15 cellular contexts compared by ENCODE assay signal in genomic region chr15:55218068-55218467, GRCh38. TPM values are rescaled to one million over a fixed set of nuclear protein-coding genes. Genes with fewer than 3 reads are reported as not detected.
DNase-seq lines count a peak whose midpoint lies in the region; ATAC-seq, FAIRE-seq and TF ChIP-seq lines count a peak whose summit lies in the region.
"Had no signal": no experiment of that assay in that cellular context is flagged by ENCODE, and none has a peak within 500 bp of the region (broad histone marks: within the 10 kb centered on the region; RNA-seq: fewer than 3 reads in every experiment).

No MANE protein-coding gene starts in this region.

- no peak overlapping the region for H2BK12ac ChIP-seq in neuronal stem cell (ENCODE audit: low read length)

- H3K23ac ChIP-seq in neuronal stem cell (ENCODE audit: low read depth, low read length, poor library complexity): no peak overlapping the region

- H3K14ac ChIP-seq in neuronal stem cell (ENCODE audit: low read length): no peak overlapping the region

- H3K79me2 ChIP-seq in fibroblast of lung (ENCODE audit: control insufficient read depth, insufficient read depth, low read length): no peaks in the 10 kb centered on the region

- no peak overlapping the region for H3K4me2 ChIP-seq in fibroblast of lung (ENCODE audit: extremely low read depth, insufficient read depth, low read length)
- H3K4me2 ChIP-seq in neuronal stem cell (ENCODE audit: insufficient read depth, low read length, poor library complexity, severe bottlenecking): no peak overlapping the region

- FAIRE-seq in GM19239 (lab: Jason Lieb, UNC): peak; percentile 75
- FAIRE-seq: bronchial epithelial cell had no signal

- H3K18ac ChIP-seq in neuronal stem cell (ENCODE audit: low read length): no peak overlapping the region

- H3K27ac ChIP-seq in fibroblast of lung (ENCODE audit: insufficient read depth, low read length) (peak overlapping the region; percentile 29), neuronal stem cell (replicated peaks; ENCODE audit: low read length) (no peak overlapping the region), adrenal gland (peak overlapping the region in 1 of 5 donors; percentile 19)
- H3K27ac ChIP-seq: SJSA1 had no signal

- no peak overlapping the region for H3K4me3 ChIP-seq in fibroblast of lung (replicated peaks in 1 of 4; ENCODE audit: control extremely low read depth in 1 of 4, insufficient read depth in 1 of 4, low read depth in 3 of 4, low read length in 4 of 4)
- H3K4me3 ChIP-seq in neuronal stem cell (ENCODE audit: low read length in 2 of 2): no peak overlapping the region
- no peak overlapping the region for H3K4me3 ChIP-seq in adrenal gland
- H3K4me3 ChIP-seq: mucosa of descending colon, SJSA1 had no signal

- no peak overlapping the region for H4K91ac ChIP-seq in neuronal stem cell (ENCODE audit: low read depth, low read length, poor library complexity)

- H3K27me3 ChIP-seq in fibroblast of lung (ENCODE audit: control insufficient read depth, insufficient read depth, low read length) (no peaks in the 10 kb centered on the region), neuronal stem cell (ENCODE audit: control insufficient read depth in 3 of 3, insufficient read depth in 3 of 3, low read depth in 1 of 3, low read length in 3 of 3) (no peaks in the 10 kb centered on the region), adrenal gland (no peaks in the 10 kb centered on the region)
- H3K27me3 ChIP-seq: SJSA1 had no signal

- ATAC-seq in SK-N-SH treated with all-trans-retinoic acid at 6 μM for 48 hours (peak; percentile 30; the same call in 2 of the 3 replicates), GM21619 (IDR thresholded peaks at IDR 0.05; ENCODE audit: unreplicated experiment) (no peak)

- H3K36me3 ChIP-seq in fibroblast of lung (ENCODE audit: control insufficient read depth, insufficient read depth, low read length) (no peaks in the 10 kb centered on the region), neuronal stem cell (replicated peaks in 1 of 2; ENCODE audit: control insufficient read depth in 2 of 2, insufficient read depth in 2 of 2, low read length in 2 of 2) (no peaks in the 10 kb centered on the region), adrenal gland (replicated peaks in 1 of 2) (no peaks in the 10 kb centered on the region)

- H2BK5ac ChIP-seq in neuronal stem cell (ENCODE audit: low read length): no peak overlapping the region

- no peak overlapping the region for H2AFZ ChIP-seq in fibroblast of lung (ENCODE audit: low read length)
- H2AFZ ChIP-seq in neuronal stem cell (ENCODE audit: low read length): peak overlapping the region; percentile 42

- H2AK5ac ChIP-seq in neuronal stem cell (ENCODE audit: low read depth, low read length): no peak overlapping the region

- no peak for DNase-seq in GM19239 (ENCODE audit: insufficient read length, low spot score)
- no peak for DNase-seq in fibroblast of lung (ENCODE audit: low read depth in 2 of 2)
- DNase-seq in neuronal stem cell (ENCODE audit: low spot score): no peak
- no peak for DNase-seq in HEK293T (ENCODE audit: extremely low spot score)
- DNase-seq in adrenal gland: no peak
- no peak for DNase-seq in activated effector memory CD4-positive, alpha-beta T cell treated with anti-CD3 and anti-CD28 coated beads, Interleukin-2, amount 50 U/mL, for 16 hours
- DNase-seq: activated CD8-positive, alpha-beta memory T cell treated with anti-CD3 and anti-CD28 coated beads for 24 hours; activated naive CD4-positive, alpha-beta T cell treated with Interleukin-2 at 50 U/mL for 16 hours; effector CD4-positive, alpha-beta T cell; mucosa of descending colon; posterior cingulate gyrus had no signal

- H3K79me1 ChIP-seq in neuronal stem cell (ENCODE audit: low read depth, low read length): no peaks in the 10 kb centered on the region

- H3K9ac ChIP-seq in fibroblast of lung (ENCODE audit: insufficient read depth, low read length): no peak overlapping the region
- H3K9ac ChIP-seq in neuronal stem cell (ENCODE audit: low read depth, low read length, poor library complexity): no peak overlapping the region

- H2BK15ac ChIP-seq in neuronal stem cell (ENCODE audit: low read length): no peak overlapping the region

- no peak overlapping the region for H2BK120ac ChIP-seq in neuronal stem cell (ENCODE audit: low read depth, low read length)

- H3K4me1 ChIP-seq in fibroblast of lung (ENCODE audit: control insufficient read depth, extremely low read depth, insufficient read depth, low read length) (peaks cover 13% of the 10 kb centered on the region), neuronal stem cell (ENCODE audit: control insufficient read depth in 2 of 2, insufficient read depth in 1 of 2, low read depth in 1 of 2, low read length in 2 of 2) (peaks cover 0 to 6% of the 10 kb centered on the region in 2 donors), adrenal gland (replicated peaks in 1 of 2) (peaks cover 0 to 5% of the 10 kb centered on the region in 2 donors)

- H4K20me1 ChIP-seq in fibroblast of lung (ENCODE audit: control insufficient read depth, extremely low read depth, insufficient read depth, low read length): no peaks in the 10 kb centered on the region

- POLR2A ChIA-PET in HEK293T (lab: Yijun Ruan, JAX): interaction anchor here (1.1 kb wide), 1 partner anchor 221 kb away, joined by 3 read pairs; no protein-coding TSS in a partner anchor

- intact Hi-C loops in adrenal gland (cut with DNase I): loop anchor here in 1 of 2 donors (10.0 kb wide), 1 partner anchor 217 kb away; no protein-coding TSS in a partner anchor

- no peak for TF ChIP-seq POLR2A in adrenal gland (IDR thresholded peaks at IDR 0.05)

- no peak overlapping the region for H4K8ac ChIP-seq in neuronal stem cell (ENCODE audit: low read depth, low read length)

- no peak overlapping the region for H3K4ac ChIP-seq in neuronal stem cell (ENCODE audit: low read length)

- WGBS in neuronal stem cell (ENCODE audit: extremely low coverage in 2 of 2, insufficient read length in 2 of 2, insufficient replicate concordance in 1 of 2), 2 donors: no CpG with 5 or more reads among the region's 2 CpGs
- 69 to 91% (median 76%) methylated on average over 2 of the region's 2 CpGs for WGBS in adrenal gland, 4 donors

- CTCF ChIA-PET in HEK293T (lab: Yijun Ruan, JAX): interaction anchor here (0.7 to 1.5 kb wide), 3 partner anchors 38 to 221 kb away, joined by 4 to 7 read pairs (median 4); no protein-coding TSS in a partner anchor

- TF ChIP-seq CTCF in fibroblast of lung (conservative IDR thresholded peaks at IDR 0.05 in 1 of 2, IDR thresholded peaks at IDR 0.05 in 1 of 2; ENCODE audit: low read depth in 1 of 2, low read length in 2 of 2): no peak
- no peak for TF ChIP-seq CTCF in adrenal gland (IDR thresholded peaks at IDR 0.05)

- H3K9me3 ChIP-seq in fibroblast of lung (ENCODE audit: control insufficient read depth, insufficient read depth, low read depth, low read length) (no peaks in the 10 kb centered on the region), neuronal stem cell (replicated peaks in 1 of 2; ENCODE audit: control insufficient read depth in 2 of 2, insufficient read depth in 1 of 2, low read depth in 1 of 2, low read length in 2 of 2) (no peaks in the 10 kb centered on the region), adrenal gland (replicated peaks in 1 of 3) (no peaks in the 10 kb centered on the region)
- H3K9me3 ChIP-seq: mucosa of descending colon, SJSA1 had no signal

TF ChIP-seq in SK-N-SH treated with all-trans-retinoic acid at 6 μM for 48 hours, 23 proteins besides CTCF, POLR2A, EP300 and RAD21:
- TF ChIP-seq RARB (CRISPR knock-in tag; IDR thresholded peaks at IDR 0.05) (no peak), ZNF565 (CRISPR knock-in tag; conservative IDR thresholded peaks at IDR 0.05; ENCODE audit: low read depth) (no peak), TCF4 (CRISPR knock-in tag; IDR thresholded peaks at IDR 0.05; ENCODE audit: borderline replicate concordance) (peak; percentile 51; the same call in 1 of the 2 replicates), ZC3H10 (CRISPR knock-in tag; IDR thresholded peaks at IDR 0.05) (no peak)

TF ChIP-seq in HEK293T, 16 proteins besides CTCF, POLR2A, EP300 and RAD21:
- TF ChIP-seq PKNOX1 (IDR thresholded peaks at IDR 0.05): no peak
- TF ChIP-seq ARNT (IDR thresholded peaks at IDR 0.05): no peak
- no peak for TF ChIP-seq SP1 (IDR thresholded peaks at IDR 0.05)
- no peak for TF ChIP-seq LEF1 (IDR thresholded peaks at IDR 0.05; ENCODE audit: borderline replicate concordance)
- no peak for TF ChIP-seq FOXM1 (IDR thresholded peaks at IDR 0.05; ENCODE audit: borderline replicate concordance)
- TF ChIP-seq CTBP1 (IDR thresholded peaks at IDR 0.05; ENCODE audit: borderline replicate concordance): no peak
- TF ChIP-seq SUZ12 (IDR thresholded peaks at IDR 0.05): no peak
- TF ChIP-seq BHLHE40 (IDR thresholded peaks at IDR 0.05; ENCODE audit: borderline replicate concordance): no peak
- TF ChIP-seq TARDBP (IDR thresholded peaks at IDR 0.05): no peak
- no peak for TF ChIP-seq HDGF (IDR thresholded peaks at IDR 0.05; ENCODE audit: borderline replicate concordance)
- no peak for TF ChIP-seq ZNF384 (IDR thresholded peaks at IDR 0.05)
- TF ChIP-seq FOXA1 (IDR thresholded peaks at IDR 0.05): no peak
- no peak for TF ChIP-seq FOXK2 (IDR thresholded peaks at IDR 0.05)

RNA-seq across cellular contexts. Expression of gene RSL24D1, which starts 21.3 kb away (rescaled TPM):
- total RNA-seq in fibroblast of lung: 117 and 127 TPM in 2 replicates
- 54.4 and 56.8 TPM in 2 replicates for polyA plus RNA-seq in fibroblast of lung
- polyA plus RNA-seq in fibroblast of lung (2012): 66.1 and 74.1 TPM in 2 replicates
- 2.2 and 2.4 TPM in 2 replicates for polyA minus RNA-seq in fibroblast of lung (ENCODE audit: low replicate concordance)
- 97.7 TPM for polyA plus RNA-seq in neuronal stem cell (2013, experiment 1 of 2)
- polyA plus RNA-seq in neuronal stem cell (2013, experiment 2 of 2): 98.2 TPM
- total RNA-seq in adrenal gland: 10 to 100 TPM; 31.9 to 76.2 (median 50.2) TPM
- 10 to 100 TPM; 43.0 to 52.3 (median 49.3) TPM for polyA plus RNA-seq in adrenal gland
